Comparison of ENCODE assay signal across 23 cellular contexts in the genomic region with DNA sequence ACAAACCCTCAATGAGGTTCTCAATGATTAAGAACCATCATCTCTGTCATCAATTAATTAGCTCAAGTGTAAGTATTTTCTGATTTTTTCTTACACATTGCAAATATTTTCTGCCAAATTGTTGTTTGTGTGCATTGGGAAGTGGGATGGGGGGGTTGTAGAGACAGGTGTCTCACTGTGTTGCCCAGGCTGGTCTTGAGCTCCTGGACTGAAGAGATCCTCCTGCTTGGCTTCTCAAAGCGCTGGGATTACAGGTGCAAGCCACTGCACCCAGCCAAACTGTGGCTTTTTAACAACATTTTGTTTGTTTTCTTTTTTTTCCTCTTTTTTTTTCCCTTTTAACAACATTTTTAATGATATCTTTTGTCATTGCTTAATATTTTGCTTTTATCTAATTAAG.
DNase-seq lines count a peak whose midpoint lies in the region; ATAC-seq, FAIRE-seq and TF ChIP-seq lines count a peak whose summit lies in the region.
"Had no signal": no experiment of that assay in that cellular context is flagged by ENCODE, and none has a peak within 500 bp of the region (broad histone marks: within the 10 kb centered on the region; RNA-seq: fewer than 3 reads in every experiment).

No MANE protein-coding gene starts in this region.

- H3K23ac ChIP-seq in H1 (ENCODE audit: insufficient read length): no peak overlapping the region
- no peak overlapping the region for H3K23ac ChIP-seq in mesendoderm (ENCODE audit: low read length)
- no peak overlapping the region for H3K23ac ChIP-seq in trophoblast cell (ENCODE audit: low read length)

- H3K9me3 ChIP-seq in HUES6 (ENCODE audit: control insufficient read depth, insufficient read depth, low read depth, low read length) (peaks cover 31% of the 10 kb centered on the region), H1 (ENCODE audit: insufficient read depth in 2 of 2, low read depth in 1 of 2, low read length in 1 of 2) (peaks cover 9 to 24% of the 10 kb centered on the region in 2 experiments), trophoblast cell (ENCODE audit: insufficient read depth, low read depth, low read length) (peaks cover 7% of the 10 kb centered on the region)

- H4K12ac ChIP-seq in trophoblast cell (ENCODE audit: low read depth, low read length): no peak overlapping the region

- WGBS in H1 (ENCODE audit: extremely low coverage in 1 of 2, insufficient coverage in 1 of 2, insufficient read length in 1 of 2, insufficient replicate concordance in 2 of 2, low coverage in 1 of 2, low lambda C conversion rate in 2 of 2, missing lambda C conversion rate in 1 of 2), 2 experiments: 93% methylated on average over 1 of the region's 1 CpG; no CpG with 5 or more reads in 1 of the 2 experiments
- no CpG with 5 or more reads among the region's 1 CpG for WGBS in mesendoderm (ENCODE audit: extremely low coverage, insufficient coverage, low lambda C conversion rate)
- no CpG with 5 or more reads among the region's 1 CpG for WGBS in trophoblast cell (ENCODE audit: extremely low coverage, insufficient coverage, insufficient read length)

- no peak overlapping the region for H3K56ac ChIP-seq in H1 (replicated peaks; ENCODE audit: insufficient read length, low read depth, low read length)
- H3K56ac ChIP-seq in mesendoderm (ENCODE audit: low read length): no peak overlapping the region

- no peak for TF ChIP-seq EP300 in H1 (IDR thresholded peaks at IDR 0.05; ENCODE audit: borderline replicate concordance in 1 of 2, low read depth in 2 of 2, low read length in 2 of 2)

- no peak overlapping the region for H2BK20ac ChIP-seq in H1 (ENCODE audit: low read length)

- H3K9ac ChIP-seq in HUES6 (ENCODE audit: low read length) (no peak overlapping the region), H1 (replicated peaks in 1 of 4; ENCODE audit: extremely low read depth in 1 of 4, low read depth in 3 of 4, low read length in 3 of 4) (no peak overlapping the region), mesendoderm (ENCODE audit: low read length) (no peak overlapping the region), trophoblast cell (ENCODE audit: low read length) (no peak overlapping the region)
- H3K9ac ChIP-seq: BLaER1 treated with 17β-estradiol and CSF1 and Interleukin-3, amounts not matched to agents 10 nM and 100 nM had no signal

- H3K4me1 ChIP-seq in HUES6 (ENCODE audit: control insufficient read depth, insufficient read depth, low read length) (peaks cover 30% of the 10 kb centered on the region), H1 (replicated peaks in 1 of 4; ENCODE audit: control insufficient read depth in 3 of 4, insufficient read depth in 4 of 4, low read length in 3 of 4) (peaks cover 8 to 18% (median 14%) of the 10 kb centered on the region in 4 experiments; a peak in 6 of 7 replicates), mesendoderm (ENCODE audit: control insufficient read depth, low read depth, low read length) (peaks cover 2% of the 10 kb centered on the region), trophoblast cell (ENCODE audit: control insufficient read depth in 1 of 2, insufficient read depth in 2 of 2, low read length in 2 of 2) (peaks cover 4 to 16% of the 10 kb centered on the region in 2 experiments)
- H3K4me1 ChIP-seq: A549; BLaER1 treated with 17β-estradiol and CSF1 and Interleukin-3, amounts not matched to agents 10 nM and 100 nM had no signal

- H2BK15ac ChIP-seq in H1 (ENCODE audit: low read length) (no peak overlapping the region), mesendoderm (replicated peaks; ENCODE audit: low read depth) (no peak overlapping the region)

- no peak overlapping the region for H4K5ac ChIP-seq in H1 (ENCODE audit: insufficient read length, low read depth, low read length)
- H4K5ac ChIP-seq in mesendoderm (ENCODE audit: low read length): no peak overlapping the region

- H3K18ac ChIP-seq in H1 (ENCODE audit: extremely low read depth, low read length) (peak overlapping the region; percentile 85; the same call in 1 of the 2 replicates), mesendoderm (ENCODE audit: low read length) (peak overlapping the region; percentile 90), trophoblast cell (ENCODE audit: low read length) (no peak overlapping the region)

- ATAC-seq in GM18858 (IDR thresholded peaks at IDR 0.05; ENCODE audit: unreplicated experiment): no peak
- ATAC-seq: A549, GM12878, HCT116 had no signal

- no peaks in the 10 kb centered on the region for H3K79me2 ChIP-seq in H1 (ENCODE audit: control insufficient read depth in 1 of 2, insufficient read depth in 2 of 2, low read length in 2 of 2)
- H3K79me2 ChIP-seq in mesendoderm (ENCODE audit: control insufficient read depth, insufficient read depth, low read length): no peaks in the 10 kb centered on the region
- no peaks in the 10 kb centered on the region for H3K79me2 ChIP-seq in trophoblast cell (ENCODE audit: control insufficient read depth, insufficient read depth, low read length, poor library complexity)

- H4K91ac ChIP-seq in H1 (replicated peaks; ENCODE audit: insufficient read length, low read length) (peak overlapping the region; percentile 96), trophoblast cell (ENCODE audit: low read depth, low read length) (peak overlapping the region; percentile 88)

- H3K4me2 ChIP-seq in H1 (ENCODE audit: insufficient read depth in 1 of 2, low read depth in 2 of 2, low read length in 2 of 2) (no peak overlapping the region), mesendoderm (ENCODE audit: low read length) (no peak overlapping the region), trophoblast cell (ENCODE audit: low read length) (no peak overlapping the region)
- H3K4me2 ChIP-seq: A549; BLaER1 treated with 17β-estradiol and CSF1 and Interleukin-3, amounts not matched to agents 10 nM and 100 nM had no signal

- H2AK5ac ChIP-seq in H1 (ENCODE audit: low read depth, low read length) (no peak overlapping the region), mesendoderm (ENCODE audit: low read length) (no peak overlapping the region), trophoblast cell (ENCODE audit: low read length) (no peak overlapping the region)

- H4K20me1 ChIP-seq in H1 (replicated peaks in 1 of 2; ENCODE audit: control insufficient read depth in 1 of 2, insufficient read depth in 2 of 2, low read length in 2 of 2): no peaks in the 10 kb centered on the region
- H4K20me1 ChIP-seq: BLaER1 treated with 17β-estradiol and CSF1 and Interleukin-3, amounts not matched to agents 10 nM and 100 nM had no signal

- H2BK120ac ChIP-seq in H1 (replicated peaks; ENCODE audit: low read depth, low read length): no peak overlapping the region
- H2BK120ac ChIP-seq in mesendoderm (ENCODE audit: low read depth, low read length): no peak overlapping the region
- H2BK120ac ChIP-seq in trophoblast cell (ENCODE audit: insufficient read depth, low read length, poor library complexity): peak overlapping the region; percentile 57

- H4K8ac ChIP-seq in H1 (ENCODE audit: extremely low read depth, insufficient read depth, low read length) (no peak overlapping the region), mesendoderm (ENCODE audit: low read depth, low read length) (no peak overlapping the region), trophoblast cell (ENCODE audit: low read depth, low read length) (no peak overlapping the region)

- TF ChIP-seq CTCF in H1 (IDR thresholded peaks at IDR 0.05; ENCODE audit: control extremely low read depth in 1 of 3, insufficient read depth in 1 of 3, low read depth in 1 of 3, low read length in 3 of 3): no peak

- POLR2A ChIA-PET in H1 (lab: Charles Lee; ENCODE audit: partially characterized antibody): interaction anchor here (0.8 kb wide), 1 partner anchor 44 kb away, joined by 3 read pairs; no protein-coding TSS in a partner anchor

- TF ChIP-seq RAD21 in H1 (IDR thresholded peaks at IDR 0.05 in 1 of 2, conservative IDR thresholded peaks at IDR 0.05 in 1 of 2; ENCODE audit: low read depth in 2 of 2, low read length in 2 of 2): no peak

- H3K4ac ChIP-seq in H1 (replicated peaks; ENCODE audit: insufficient read length, low read depth, low read length): no peak overlapping the region
- H3K4ac ChIP-seq in mesendoderm (ENCODE audit: low read depth, low read length): peak overlapping the region; percentile 55
- no peak overlapping the region for H3K4ac ChIP-seq in trophoblast cell (ENCODE audit: low read depth, low read length)

- CTCF ChIA-PET in H1 (lab: Charles Lee; ENCODE audit: partially characterized antibody): interaction anchor here (0.7 kb wide), 1 partner anchor 336 kb away, joined by 3 read pairs; no protein-coding TSS in a partner anchor

- peak overlapping the region; percentile 96; the same call in 1 of the 2 replicates for H2BK5ac ChIP-seq in H1 (ENCODE audit: low read depth, low read length)
- H2BK5ac ChIP-seq in mesendoderm (ENCODE audit: low read length): no peak overlapping the region
- peak overlapping the region; percentile 75 for H2BK5ac ChIP-seq in trophoblast cell (ENCODE audit: low read depth, low read length, poor library complexity)

- H3K79me1 ChIP-seq in H1 (ENCODE audit: low read depth, low read length) (no peaks in the 10 kb centered on the region), mesendoderm (ENCODE audit: low read length) (no peaks in the 10 kb centered on the region), trophoblast cell (ENCODE audit: low read length) (peaks cover 31% of the 10 kb centered on the region)

- H3K36me3 ChIP-seq in HUES6 (ENCODE audit: control insufficient read depth, insufficient read depth, low read length) (peaks cover 18% of the 10 kb centered on the region), H1 (ENCODE audit: control insufficient read depth in 2 of 4, insufficient read depth in 4 of 4, low read length in 3 of 4) (peaks cover 0 to 19% (median 4%) of the 10 kb centered on the region in 4 experiments; a peak in 3 of 8 replicates), mesendoderm (ENCODE audit: control insufficient read depth, insufficient read depth, low read length) (no peaks in the 10 kb centered on the region), trophoblast cell (ENCODE audit: control insufficient read depth in 1 of 2, insufficient read depth in 2 of 2, low read length in 2 of 2) (peaks cover 2% of the 10 kb centered on the region in 2 experiments)
- H3K36me3 ChIP-seq: BE2C had no signal

- H3K4me3 ChIP-seq in HUES6 (ENCODE audit: low read depth, low read length) (0 out of 2 replicates have a peak overlapping the region, but pooled peaks have one; percentile 4), H1 (ENCODE audit: extremely low read depth in 1 of 4, insufficient read depth in 2 of 4, low read depth in 3 of 4, low read length in 4 of 4) (no peak overlapping the region), mesendoderm (ENCODE audit: low read length) (no peak overlapping the region), trophoblast cell (ENCODE audit: low read depth, low read length) (no peak overlapping the region)
- H3K4me3 ChIP-seq: A549; BLaER1 treated with 17β-estradiol and CSF1 and Interleukin-3, amounts not matched to agents 10 nM and 100 nM; GM12878 had no signal

- H3K27me3 ChIP-seq in HUES6 (ENCODE audit: control insufficient read depth, insufficient read depth, low read length) (no peaks in the 10 kb centered on the region), H1 (replicated peaks in 1 of 4; ENCODE audit: control insufficient read depth in 3 of 4, extremely low read depth in 1 of 4, insufficient read depth in 3 of 4, low read length in 3 of 4) (no peaks in the 10 kb centered on the region), mesendoderm (ENCODE audit: insufficient read depth, low read length, poor library complexity) (no peaks in the 10 kb centered on the region), trophoblast cell (ENCODE audit: insufficient read depth, low read length) (no peaks in the 10 kb centered on the region)
- H3K27me3 ChIP-seq: BE2C; BLaER1 treated with 17β-estradiol and CSF1 and Interleukin-3, amounts not matched to agents 10 nM and 100 nM had no signal

- H3K27ac ChIP-seq in HUES6 (ENCODE audit: low read depth, low read length) (no peak overlapping the region), H1 (ENCODE audit: low read depth, low read length) (no peak overlapping the region), mesendoderm (ENCODE audit: low read depth, low read length) (no peak overlapping the region), trophoblast cell (ENCODE audit: low read depth, low read length) (no peak overlapping the region)
- H3K27ac ChIP-seq: A549 had no signal

- H3K14ac ChIP-seq in H1 (ENCODE audit: insufficient read length): no peak overlapping the region
- H3K14ac ChIP-seq in trophoblast cell (ENCODE audit: low read length): no peak overlapping the region

- FAIRE-seq in H1 (lab: Jason Lieb, UNC): no peak
- FAIRE-seq: A549, D721Med, GM12878 had no signal

- no peak overlapping the region; the same call in 1 of the 2 replicates for H2BK12ac ChIP-seq in H1 (ENCODE audit: low read depth, low read length)
- H2BK12ac ChIP-seq in trophoblast cell (ENCODE audit: low read length): peak overlapping the region; percentile 93

- DNase-seq in H1 (ENCODE audit: low read depth in 1 of 2, low spot score in 2 of 2) (no peak), mesendoderm (no peak), trophoblast cell (no peak)
- DNase-seq in effector CD4-positive, alpha-beta T cell: no peak
- no peak for DNase-seq in activated CD8-positive, alpha-beta memory T cell treated with anti-CD3 and anti-CD28 coated beads, Interleukin-2, amount 50 U/mL, for 48 hours
- DNase-seq: 8988T; ACHN; AML-193; BE2C; CD4-positive, alpha-beta T cell; CD8-positive, alpha-beta memory T cell; DMS 273 treated with DMSO at 0.1 percent for 48 hours; DMS79; EL; GDM1; H9 had no signal

- H2AFZ ChIP-seq in H1 (ENCODE audit: low read length) (no peak overlapping the region), trophoblast cell (ENCODE audit: insufficient read depth, low read length, poor library complexity) (no peak overlapping the region)

- no peaks in the 10 kb centered on the region for H3K23me2 ChIP-seq in H1 (ENCODE audit: low read depth, low read length)

- TF ChIP-seq POLR2A in H1 (IDR thresholded peaks at IDR 0.05; ENCODE audit: control extremely low read depth in 1 of 2, low read depth in 2 of 2, low read length in 2 of 2): no peak
